8 cellular contexts compared by ENCODE assay signal in genomic region chr17:64496786-64497564, GRCh38. TPM values are rescaled to one million over a fixed set of nuclear protein-coding genes. Genes with fewer than 3 reads are reported as not detected.
DNase-seq lines count a peak whose midpoint lies in the region; ATAC-seq and TF ChIP-seq lines count a peak whose summit lies in the region.

Gene POLG2 (minus strand): TSS chr17:64497054. CDS start chr17:64496968, 86 bp downstream.

- H3K79me2 ChIP-seq in osteoblast (ENCODE audit: insufficient read depth, low read length), result peaks cover 52% of the 10 kb centered on the region

- H3K27me3 ChIP-seq in osteoblast (ENCODE audit: insufficient read depth, low read length), result no peaks in the 10 kb centered on the region
- no peaks in the 10 kb centered on the region for H3K27me3 ChIP-seq in thoracic aorta (replicated peaks; ENCODE audit: insufficient read depth)

- ATAC-seq in HG02623 (IDR thresholded peaks at IDR 0.05; ENCODE audit: unreplicated experiment), result peak; percentile 85
- peak; percentile 86 for ATAC-seq in SK-N-SH treated with all-trans-retinoic acid at 6 μM for 48 hours
- peak; percentile 46 for ATAC-seq in thoracic aorta (ENCODE audit: insufficient number of reproducible peaks, low FRiP score, low read depth)

- peaks cover 40% of the 10 kb centered on the region for H4K20me1 ChIP-seq in osteoblast (ENCODE audit: insufficient read depth, low read length)

- peaks cover 89% of the 10 kb centered on the region for H3K4me1 Mint-ChIP-seq in activated naive CD4-positive, alpha-beta T cell treated with anti-CD3 and anti-CD28 coated beads, Interleukin-2, amount 50 U/mL, for 24 hours

- H3K27me3 Mint-ChIP-seq in activated naive CD4-positive, alpha-beta T cell treated with anti-CD3 and anti-CD28 coated beads, Interleukin-2, amount 50 U/mL, for 24 hours, result no peaks in the 10 kb centered on the region

- H3K4me3 ChIP-seq in GM12864 (ENCODE audit: low read depth, low read length) (peak within 1 kb of the TSS; percentile 81), osteoblast (ENCODE audit: insufficient read depth, low read length) (peak within 1 kb of the TSS; percentile 83), thoracic aorta (peak within 1 kb of the TSS; percentile 82)

- peak within 1 kb of the TSS; percentile 98 for H3K4me2 ChIP-seq in osteoblast (ENCODE audit: insufficient read depth, low read length)

- H3K36me3 Mint-ChIP-seq in activated naive CD4-positive, alpha-beta T cell treated with anti-CD3 and anti-CD28 coated beads, Interleukin-2, amount 50 U/mL, for 24 hours, result peaks cover 38% of the 10 kb centered on the region

- H3K4me3 Mint-ChIP-seq in activated naive CD4-positive, alpha-beta T cell treated with anti-CD3 and anti-CD28 coated beads, Interleukin-2, amount 50 U/mL, for 24 hours, result peak within 1 kb of the TSS; percentile 99

- H2AFZ ChIP-seq in osteoblast (ENCODE audit: low read length), result peak within 1 kb of the TSS; percentile 66

- H3K27ac Mint-ChIP-seq in activated naive CD4-positive, alpha-beta T cell treated with anti-CD3 and anti-CD28 coated beads, Interleukin-2, amount 50 U/mL, for 24 hours, result peak within 1 kb of the TSS; percentile 98

- H3K9me3 Mint-ChIP-seq in activated naive CD4-positive, alpha-beta T cell treated with anti-CD3 and anti-CD28 coated beads, Interleukin-2, amount 50 U/mL, for 24 hours, result no peaks in the 10 kb centered on the region

- H3K27ac ChIP-seq in osteoblast (ENCODE audit: low read depth, low read length) (peak within 1 kb of the TSS; percentile 61), thoracic aorta (peak within 1 kb of the TSS; percentile 50 to 82)

- peak; percentile 55 for TF ChIP-seq CTCF in GM12864 (IDR thresholded peaks at IDR 0.05; ENCODE audit: low read depth, low read length, missing control alignments)
- peak; percentile 52 for TF ChIP-seq CTCF in osteoblast (IDR thresholded peaks at IDR 0.05; ENCODE audit: extremely low read depth, low read depth, low read length)
- peak; percentile 36 for TF ChIP-seq CTCF in thoracic aorta (IDR thresholded peaks at IDR 0.05)

- H3K9me3 ChIP-seq in osteoblast (ENCODE audit: low read depth, low read length), result no peaks in the 10 kb centered on the region
- H3K9me3 ChIP-seq in thoracic aorta, result no peaks in the 10 kb centered on the region

- H3K36me3 ChIP-seq in osteoblast (ENCODE audit: insufficient read depth, low read length), result peaks cover 52% of the 10 kb centered on the region
- peaks cover 35% of the 10 kb centered on the region for H3K36me3 ChIP-seq in thoracic aorta

- peak; percentile 87 for DNase-seq in GM12864 (ENCODE audit: low read depth)
- peak; percentile 94 for DNase-seq in NCI-H1092 treated with DMSO at 0.1 percent for 48 hours (lab: John Stamatoyannopoulos, UW)
- DNase-seq in glomerular visceral epithelial cell (ENCODE audit: extremely low spot score), result peak; percentile 95
- DNase-seq in osteoblast (ENCODE audit: insufficient read length, low spot score, missing footprints), result peak; percentile 94
- DNase-seq in thoracic aorta (ENCODE audit: low spot score), result peak; percentile 74

- H3K4me1 ChIP-seq in osteoblast (ENCODE audit: insufficient read depth, low read length) (peaks cover 60% of the 10 kb centered on the region), thoracic aorta (ENCODE audit: control insufficient read depth in 1 of 2, low read depth in 2 of 2) (peaks cover 23 to 61% of the 10 kb centered on the region in 2 donors)

TF ChIP-seq in SK-N-SH treated with all-trans-retinoic acid at 6 μM for 48 hours, 23 proteins besides CTCF, POLR2A, EP300 and RAD21 (continues in another document):
- TF ChIP-seq ESRRG (CRISPR knock-in tag; IDR thresholded peaks at IDR 0.05) (peak; percentile 88), TCF4 (CRISPR knock-in tag; IDR thresholded peaks at IDR 0.05; ENCODE audit: borderline replicate concordance) (peak; percentile 57; the same call in 1 of the 2 replicates), TSHZ2 (CRISPR knock-in tag; IDR thresholded peaks at IDR 0.05) (peak; percentile 32; the same call in 1 of the 2 replicates), ZFP3 (CRISPR knock-in tag; IDR thresholded peaks at IDR 0.05) (no peak; the same call in 1 of the 2 replicates), BACH2 (CRISPR knock-in tag; IDR thresholded peaks at IDR 0.05; ENCODE audit: borderline replicate concordance) (no peak), ZFP30 (CRISPR knock-in tag; IDR thresholded peaks at IDR 0.05) (peak; percentile 49), RARB (CRISPR knock-in tag; IDR thresholded peaks at IDR 0.05) (peak; percentile 93), CREB5 (CRISPR knock-in tag; IDR thresholded peaks at IDR 0.05; ENCODE audit: low read depth) (peak; percentile 98), ZC3H10 (CRISPR knock-in tag; IDR thresholded peaks at IDR 0.05) (peak; percentile 93), OSR1 (CRISPR knock-in tag; IDR thresholded peaks at IDR 0.05) (no peak), POU6F1 (CRISPR knock-in tag; IDR thresholded peaks at IDR 0.05; ENCODE audit: borderline replicate concordance, low read depth) (no peak; the same call in 1 of the 2 replicates), ISL1 (CRISPR knock-in tag; IDR thresholded peaks at IDR 0.05) (0 out of 2 replicates have a peak, but pooled peaks have one; percentile 30), GLIS3 (CRISPR knock-in tag; IDR thresholded peaks at IDR 0.05) (peak; percentile 91), ARNTL (CRISPR knock-in tag; IDR thresholded peaks at IDR 0.05; ENCODE audit: borderline replicate concordance, low read depth) (peak; percentile 94), CSDC2 (CRISPR knock-in tag; IDR thresholded peaks at IDR 0.05) (no peak), TOX (CRISPR knock-in tag; IDR thresholded peaks at IDR 0.05; ENCODE audit: borderline replicate concordance) (peak; percentile 95), ZNF565 (CRISPR knock-in tag; conservative IDR thresholded peaks at IDR 0.05; ENCODE audit: low read depth) (peak; percentile 91), SNAI2 (CRISPR knock-in tag; IDR thresholded peaks at IDR 0.05) (peak; percentile 60; the same call in 1 of the 2 replicates), ZNF70 (CRISPR knock-in tag; IDR thresholded peaks at IDR 0.05) (peak; percentile 67; the same call in 1 of the 2 replicates), ZNF8 (CRISPR knock-in tag; IDR thresholded peaks at IDR 0.05) (peak; percentile 77), PPARA (CRISPR knock-in tag; IDR thresholded peaks at IDR 0.05; ENCODE audit: borderline replicate concordance) (peak; percentile 78; the same call in 1 of the 2 replicates)

RNA-seq across cellular contexts. Expression of gene POLG2, which starts in this region (rescaled TPM):
- total RNA-seq in osteoblast, result 7.2 and 7.7 TPM in 2 replicates
- 10 to 100 TPM in 1 of 2 donors, 1 to 10 TPM in 1; 3.2 to 22.1 TPM for total RNA-seq in thoracic aorta

Comparison
In these comparisons a context has a peak if more than half of its experiments do, and no peak if none do; other contexts are left out.
1. Peak in every context shown above with its lines: DNase-seq, ATAC-seq, H3K4me3 ChIP-seq and H3K27ac ChIP-seq.